1 cellular context compared by ENCODE assay signal in the genomic region with DNA sequence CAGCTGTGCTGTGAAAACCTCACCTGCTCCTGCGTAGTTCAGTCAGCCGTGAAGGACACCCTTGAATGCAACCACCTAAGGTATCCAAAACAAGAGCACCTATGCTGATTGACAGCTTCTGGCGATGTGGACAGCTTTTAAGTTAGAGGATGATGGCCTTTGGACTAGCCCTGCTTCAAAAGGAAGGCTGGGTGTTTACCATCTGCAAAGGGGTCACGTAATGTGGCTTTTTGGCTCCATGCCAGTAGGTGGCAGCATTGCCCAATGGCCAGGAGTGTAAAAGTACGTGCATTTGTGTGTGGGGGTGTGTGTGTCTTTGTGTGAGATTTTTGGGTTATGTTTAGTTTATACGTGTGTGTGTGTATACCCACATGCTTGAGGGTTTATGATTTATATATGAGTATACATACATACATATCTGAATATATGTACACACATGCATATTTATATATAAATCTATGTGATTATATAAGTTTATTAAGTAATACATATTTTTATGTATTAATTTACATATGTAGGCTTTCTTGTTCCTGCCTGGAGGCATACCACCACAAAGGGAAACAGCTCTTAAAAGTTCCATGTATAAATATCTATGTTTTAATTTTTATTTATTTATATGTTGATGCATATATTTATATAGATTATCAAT.
A peak's percentile ranks its signal among the peaks of the same experiment; 100 is the strongest.
TF ChIP-seq lines count a peak whose summit lies in the region.

No MANE protein-coding gene starts in this region.

TF ChIP-seq in HepG2, 621 proteins besides CTCF, POLR2A, EP300 and RAD21 (continued from another document and continues in another):
- TF ChIP-seq, protein P1, sequence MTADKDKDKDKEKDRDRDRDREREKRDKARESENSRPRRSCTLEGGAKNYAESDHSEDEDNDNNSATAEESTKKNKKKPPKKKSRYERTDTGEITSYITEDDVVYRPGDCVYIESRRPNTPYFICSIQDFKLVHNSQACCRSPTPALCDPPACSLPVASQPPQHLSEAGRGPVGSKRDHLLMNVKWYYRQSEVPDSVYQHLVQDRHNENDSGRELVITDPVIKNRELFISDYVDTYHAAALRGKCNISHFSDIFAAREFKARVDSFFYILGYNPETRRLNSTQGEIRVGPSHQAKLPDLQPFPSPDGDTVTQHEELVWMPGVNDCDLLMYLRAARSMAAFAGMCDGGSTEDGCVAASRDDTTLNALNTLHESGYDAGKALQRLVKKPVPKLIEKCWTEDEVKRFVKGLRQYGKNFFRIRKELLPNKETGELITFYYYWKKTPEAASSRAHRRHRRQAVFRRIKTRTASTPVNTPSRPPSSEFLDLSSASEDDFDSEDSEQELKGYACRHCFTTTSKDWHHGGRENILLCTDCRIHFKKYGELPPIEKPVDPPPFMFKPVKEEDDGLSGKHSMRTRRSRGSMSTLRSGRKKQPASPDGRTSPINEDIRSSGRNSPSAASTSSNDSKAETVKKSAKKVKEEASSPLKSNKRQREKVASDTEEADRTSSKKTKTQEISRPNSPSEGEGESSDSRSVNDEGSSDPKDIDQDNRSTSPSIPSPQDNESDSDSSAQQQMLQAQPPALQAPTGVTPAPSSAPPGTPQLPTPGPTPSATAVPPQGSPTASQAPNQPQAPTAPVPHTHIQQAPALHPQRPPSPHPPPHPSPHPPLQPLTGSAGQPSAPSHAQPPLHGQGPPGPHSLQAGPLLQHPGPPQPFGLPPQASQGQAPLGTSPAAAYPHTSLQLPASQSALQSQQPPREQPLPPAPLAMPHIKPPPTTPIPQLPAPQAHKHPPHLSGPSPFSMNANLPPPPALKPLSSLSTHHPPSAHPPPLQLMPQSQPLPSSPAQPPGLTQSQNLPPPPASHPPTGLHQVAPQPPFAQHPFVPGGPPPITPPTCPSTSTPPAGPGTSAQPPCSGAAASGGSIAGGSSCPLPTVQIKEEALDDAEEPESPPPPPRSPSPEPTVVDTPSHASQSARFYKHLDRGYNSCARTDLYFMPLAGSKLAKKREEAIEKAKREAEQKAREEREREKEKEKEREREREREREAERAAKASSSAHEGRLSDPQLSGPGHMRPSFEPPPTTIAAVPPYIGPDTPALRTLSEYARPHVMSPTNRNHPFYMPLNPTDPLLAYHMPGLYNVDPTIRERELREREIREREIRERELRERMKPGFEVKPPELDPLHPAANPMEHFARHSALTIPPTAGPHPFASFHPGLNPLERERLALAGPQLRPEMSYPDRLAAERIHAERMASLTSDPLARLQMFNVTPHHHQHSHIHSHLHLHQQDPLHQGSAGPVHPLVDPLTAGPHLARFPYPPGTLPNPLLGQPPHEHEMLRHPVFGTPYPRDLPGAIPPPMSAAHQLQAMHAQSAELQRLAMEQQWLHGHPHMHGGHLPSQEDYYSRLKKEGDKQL (CRISPR knock-in tag; IDR thresholded peaks at IDR 0.05; ENCODE audit: low read depth) = no peak
- TF ChIP-seq ZNF446 (CRISPR knock-in tag; IDR thresholded peaks at IDR 0.05) (no peak), SALL1 (CRISPR knock-in tag; IDR thresholded peaks at IDR 0.05) (peak; percentile 94), EZH2 (conservative IDR thresholded peaks at IDR 0.05; ENCODE audit: low read depth, low read length) (no peak), ZNF546 (CRISPR knock-in tag; conservative IDR thresholded peaks at IDR 0.05) (no peak), SCMH1 (CRISPR knock-in tag; IDR thresholded peaks at IDR 0.05; ENCODE audit: borderline replicate concordance) (no peak), ZNF138 (CRISPR knock-in tag; IDR thresholded peaks at IDR 0.05; ENCODE audit: low read depth) (no peak), ZNF20 (CRISPR knock-in tag; IDR thresholded peaks at IDR 0.05) (no peak), SMAD9 (CRISPR knock-in tag; IDR thresholded peaks at IDR 0.05) (no peak), CBX1 (IDR thresholded peaks at IDR 0.05; ENCODE audit: low read depth) (peak; percentile 40), ZNF160 (CRISPR knock-in tag; IDR thresholded peaks at IDR 0.05) (no peak), SMC3 (IDR thresholded peaks at IDR 0.05; ENCODE audit: low read length) (peak; percentile 53), MLLT10 (CRISPR knock-in tag; IDR thresholded peaks at IDR 0.05) (no peak), PITX1 (CRISPR knock-in tag; IDR thresholded peaks at IDR 0.05) (no peak), NR2F2 (IDR thresholded peaks at IDR 0.05; ENCODE audit: borderline replicate concordance, low read depth) (0 out of 2 replicates have a peak, but pooled peaks have one; percentile 33)
- TF ChIP-seq, protein P2, sequence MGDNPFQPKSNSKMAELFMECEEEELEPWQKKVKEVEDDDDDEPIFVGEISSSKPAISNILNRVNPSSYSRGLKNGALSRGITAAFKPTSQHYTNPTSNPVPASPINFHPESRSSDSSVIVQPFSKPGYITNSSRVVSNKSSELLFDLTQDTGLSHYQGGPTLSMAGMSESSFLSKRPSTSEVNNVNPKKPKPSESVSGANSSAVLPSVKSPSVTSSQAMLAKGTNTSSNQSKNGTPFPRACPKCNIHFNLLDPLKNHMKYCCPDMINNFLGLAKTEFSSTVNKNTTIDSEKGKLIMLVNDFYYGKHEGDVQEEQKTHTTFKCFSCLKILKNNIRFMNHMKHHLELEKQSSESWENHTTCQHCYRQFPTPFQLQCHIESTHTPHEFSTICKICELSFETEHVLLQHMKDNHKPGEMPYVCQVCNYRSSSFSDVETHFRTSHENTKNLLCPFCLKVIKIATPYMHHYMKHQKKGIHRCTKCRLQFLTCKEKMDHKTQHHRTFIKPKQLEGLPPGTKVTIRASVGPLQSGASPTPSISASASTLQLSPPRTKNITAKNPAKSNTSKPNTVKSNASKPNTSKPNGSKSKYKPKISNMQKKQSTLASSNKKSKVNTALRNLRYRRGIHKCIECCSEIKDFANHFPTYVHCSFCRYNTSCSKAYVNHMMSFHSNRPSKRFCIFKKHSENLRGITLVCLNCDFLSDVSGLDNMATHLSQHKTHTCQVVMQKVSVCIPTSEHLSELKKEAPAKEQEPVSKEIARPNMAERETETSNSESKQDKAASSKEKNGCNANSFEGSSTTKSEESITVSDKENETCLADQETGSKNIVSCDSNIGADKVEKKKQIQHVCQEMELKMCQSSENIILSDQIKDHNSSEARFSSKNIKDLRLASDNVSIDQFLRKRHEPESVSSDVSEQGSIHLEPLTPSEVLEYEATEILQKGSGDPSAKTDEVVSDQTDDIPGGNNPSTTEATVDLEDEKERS (CRISPR knock-in tag; IDR thresholded peaks at IDR 0.05) = no peak
- TF ChIP-seq, protein P3, sequence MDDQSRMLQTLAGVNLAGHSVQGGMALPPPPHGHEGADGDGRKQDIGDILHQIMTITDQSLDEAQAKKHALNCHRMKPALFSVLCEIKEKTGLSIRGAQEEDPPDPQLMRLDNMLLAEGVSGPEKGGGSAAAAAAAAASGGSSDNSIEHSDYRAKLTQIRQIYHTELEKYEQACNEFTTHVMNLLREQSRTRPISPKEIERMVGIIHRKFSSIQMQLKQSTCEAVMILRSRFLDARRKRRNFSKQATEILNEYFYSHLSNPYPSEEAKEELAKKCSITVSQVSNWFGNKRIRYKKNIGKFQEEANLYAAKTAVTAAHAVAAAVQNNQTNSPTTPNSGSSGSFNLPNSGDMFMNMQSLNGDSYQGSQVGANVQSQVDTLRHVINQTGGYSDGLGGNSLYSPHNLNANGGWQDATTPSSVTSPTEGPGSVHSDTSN (CRISPR knock-in tag; IDR thresholded peaks at IDR 0.05; ENCODE audit: borderline replicate concordance) = no peak
- TF ChIP-seq, protein P4, sequence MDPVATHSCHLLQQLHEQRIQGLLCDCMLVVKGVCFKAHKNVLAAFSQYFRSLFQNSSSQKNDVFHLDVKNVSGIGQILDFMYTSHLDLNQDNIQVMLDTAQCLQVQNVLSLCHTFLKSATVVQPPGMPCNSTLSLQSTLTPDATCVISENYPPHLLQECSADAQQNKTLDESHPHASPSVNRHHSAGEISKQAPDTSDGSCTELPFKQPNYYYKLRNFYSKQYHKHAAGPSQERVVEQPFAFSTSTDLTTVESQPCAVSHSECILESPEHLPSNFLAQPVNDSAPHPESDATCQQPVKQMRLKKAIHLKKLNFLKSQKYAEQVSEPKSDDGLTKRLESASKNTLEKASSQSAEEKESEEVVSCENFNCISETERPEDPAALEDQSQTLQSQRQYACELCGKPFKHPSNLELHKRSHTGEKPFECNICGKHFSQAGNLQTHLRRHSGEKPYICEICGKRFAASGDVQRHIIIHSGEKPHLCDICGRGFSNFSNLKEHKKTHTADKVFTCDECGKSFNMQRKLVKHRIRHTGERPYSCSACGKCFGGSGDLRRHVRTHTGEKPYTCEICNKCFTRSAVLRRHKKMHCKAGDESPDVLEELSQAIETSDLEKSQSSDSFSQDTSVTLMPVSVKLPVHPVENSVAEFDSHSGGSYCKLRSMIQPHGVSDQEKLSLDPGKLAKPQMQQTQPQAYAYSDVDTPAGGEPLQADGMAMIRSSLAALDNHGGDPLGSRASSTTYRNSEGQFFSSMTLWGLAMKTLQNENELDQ (CRISPR knock-in tag; IDR thresholded peaks at IDR 0.05; ENCODE audit: borderline replicate concordance) = no peak
- TF ChIP-seq, protein P5, sequence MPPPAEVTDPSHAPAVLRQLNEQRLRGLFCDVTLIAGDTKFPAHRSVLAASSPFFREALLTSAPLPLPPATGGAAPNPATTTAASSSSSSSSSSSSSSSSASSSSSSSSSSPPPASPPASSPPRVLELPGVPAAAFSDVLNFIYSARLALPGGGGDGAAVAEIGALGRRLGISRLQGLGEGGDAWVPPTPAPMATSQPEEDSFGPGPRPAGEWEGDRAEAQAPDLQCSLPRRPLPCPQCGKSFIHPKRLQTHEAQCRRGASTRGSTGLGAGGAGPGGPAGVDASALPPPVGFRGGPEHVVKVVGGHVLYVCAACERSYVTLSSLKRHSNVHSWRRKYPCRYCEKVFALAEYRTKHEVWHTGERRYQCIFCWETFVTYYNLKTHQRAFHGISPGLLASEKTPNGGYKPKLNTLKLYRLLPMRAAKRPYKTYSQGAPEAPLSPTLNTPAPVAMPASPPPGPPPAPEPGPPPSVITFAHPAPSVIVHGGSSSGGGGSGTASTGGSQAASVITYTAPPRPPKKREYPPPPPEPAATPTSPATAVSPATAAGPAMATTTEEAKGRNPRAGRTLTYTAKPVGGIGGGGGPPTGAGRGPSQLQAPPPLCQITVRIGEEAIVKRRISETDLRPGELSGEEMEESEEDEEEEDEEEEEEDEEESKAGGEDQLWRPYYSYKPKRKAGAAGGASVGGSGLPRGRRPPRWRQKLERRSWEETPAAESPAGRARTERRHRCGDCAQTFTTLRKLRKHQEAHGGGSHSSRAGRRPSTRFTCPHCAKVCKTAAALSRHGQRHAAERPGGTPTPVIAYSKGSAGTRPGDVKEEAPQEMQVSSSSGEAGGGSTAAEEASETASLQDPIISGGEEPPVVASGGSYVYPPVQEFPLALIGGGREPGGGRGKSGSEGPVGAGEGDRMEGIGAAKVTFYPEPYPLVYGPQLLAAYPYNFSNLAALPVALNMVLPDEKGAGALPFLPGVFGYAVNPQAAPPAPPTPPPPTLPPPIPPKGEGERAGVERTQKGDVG (CRISPR knock-in tag; IDR thresholded peaks at IDR 0.05; ENCODE audit: borderline replicate concordance) = no peak
- TF ChIP-seq, protein P6, sequence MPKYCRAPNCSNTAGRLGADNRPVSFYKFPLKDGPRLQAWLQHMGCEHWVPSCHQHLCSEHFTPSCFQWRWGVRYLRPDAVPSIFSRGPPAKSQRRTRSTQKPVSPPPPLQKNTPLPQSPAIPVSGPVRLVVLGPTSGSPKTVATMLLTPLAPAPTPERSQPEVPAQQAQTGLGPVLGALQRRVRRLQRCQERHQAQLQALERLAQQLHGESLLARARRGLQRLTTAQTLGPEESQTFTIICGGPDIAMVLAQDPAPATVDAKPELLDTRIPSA (CRISPR knock-in tag; IDR thresholded peaks at IDR 0.05; ENCODE audit: borderline replicate concordance) = no peak
- TF ChIP-seq, protein P7, sequence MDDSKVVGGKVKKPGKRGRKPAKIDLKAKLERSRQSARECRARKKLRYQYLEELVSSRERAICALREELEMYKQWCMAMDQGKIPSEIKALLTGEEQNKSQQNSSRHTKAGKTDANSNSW (CRISPR knock-in tag; IDR thresholded peaks at IDR 0.05; ENCODE audit: borderline replicate concordance) = no peak
- TF ChIP-seq, protein P8, sequence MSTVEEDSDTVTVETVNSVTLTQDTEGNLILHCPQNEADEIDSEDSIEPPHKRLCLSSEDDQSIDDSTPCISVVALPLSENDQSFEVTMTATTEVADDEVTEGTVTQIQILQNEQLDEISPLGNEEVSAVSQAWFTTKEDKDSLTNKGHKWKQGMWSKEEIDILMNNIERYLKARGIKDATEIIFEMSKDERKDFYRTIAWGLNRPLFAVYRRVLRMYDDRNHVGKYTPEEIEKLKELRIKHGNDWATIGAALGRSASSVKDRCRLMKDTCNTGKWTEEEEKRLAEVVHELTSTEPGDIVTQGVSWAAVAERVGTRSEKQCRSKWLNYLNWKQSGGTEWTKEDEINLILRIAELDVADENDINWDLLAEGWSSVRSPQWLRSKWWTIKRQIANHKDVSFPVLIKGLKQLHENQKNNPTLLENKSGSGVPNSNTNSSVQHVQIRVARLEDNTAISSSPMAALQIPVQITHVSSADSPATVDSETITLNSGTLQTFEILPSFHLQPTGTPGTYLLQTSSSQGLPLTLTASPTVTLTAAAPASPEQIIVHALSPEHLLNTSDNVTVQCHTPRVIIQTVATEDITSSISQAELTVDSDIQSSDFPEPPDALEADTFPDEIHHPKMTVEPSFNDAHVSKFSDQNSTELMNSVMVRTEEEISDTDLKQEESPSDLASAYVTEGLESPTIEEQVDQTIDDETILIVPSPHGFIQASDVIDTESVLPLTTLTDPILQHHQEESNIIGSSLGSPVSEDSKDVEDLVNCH (CRISPR knock-in tag; IDR thresholded peaks at IDR 0.05) = no peak
- TF ChIP-seq, protein P9, sequence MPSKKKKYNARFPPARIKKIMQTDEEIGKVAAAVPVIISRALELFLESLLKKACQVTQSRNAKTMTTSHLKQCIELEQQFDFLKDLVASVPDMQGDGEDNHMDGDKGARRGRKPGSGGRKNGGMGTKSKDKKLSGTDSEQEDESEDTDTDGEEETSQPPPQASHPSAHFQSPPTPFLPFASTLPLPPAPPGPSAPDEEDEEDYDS (CRISPR knock-in tag; IDR thresholded peaks at IDR 0.05) = no peak
- TF ChIP-seq, protein P10, sequence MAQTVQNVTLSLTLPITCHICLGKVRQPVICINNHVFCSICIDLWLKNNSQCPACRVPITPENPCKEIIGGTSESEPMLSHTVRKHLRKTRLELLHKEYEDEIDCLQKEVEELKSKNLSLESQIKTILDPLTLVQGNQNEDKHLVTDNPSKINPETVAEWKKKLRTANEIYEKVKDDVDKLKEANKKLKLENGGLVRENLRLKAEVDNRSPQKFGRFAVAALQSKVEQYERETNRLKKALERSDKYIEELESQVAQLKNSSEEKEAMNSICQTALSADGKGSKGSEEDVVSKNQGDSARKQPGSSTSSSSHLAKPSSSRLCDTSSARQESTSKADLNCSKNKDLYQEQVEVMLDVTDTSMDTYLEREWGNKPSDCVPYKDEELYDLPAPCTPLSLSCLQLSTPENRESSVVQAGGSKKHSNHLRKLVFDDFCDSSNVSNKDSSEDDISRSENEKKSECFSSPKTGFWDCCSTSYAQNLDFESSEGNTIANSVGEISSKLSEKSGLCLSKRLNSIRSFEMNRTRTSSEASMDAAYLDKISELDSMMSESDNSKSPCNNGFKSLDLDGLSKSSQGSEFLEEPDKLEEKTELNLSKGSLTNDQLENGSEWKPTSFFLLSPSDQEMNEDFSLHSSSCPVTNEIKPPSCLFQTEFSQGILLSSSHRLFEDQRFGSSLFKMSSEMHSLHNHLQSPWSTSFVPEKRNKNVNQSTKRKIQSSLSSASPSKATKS (CRISPR knock-in tag; IDR thresholded peaks at IDR 0.05) = no peak
- TF ChIP-seq, protein P11, sequence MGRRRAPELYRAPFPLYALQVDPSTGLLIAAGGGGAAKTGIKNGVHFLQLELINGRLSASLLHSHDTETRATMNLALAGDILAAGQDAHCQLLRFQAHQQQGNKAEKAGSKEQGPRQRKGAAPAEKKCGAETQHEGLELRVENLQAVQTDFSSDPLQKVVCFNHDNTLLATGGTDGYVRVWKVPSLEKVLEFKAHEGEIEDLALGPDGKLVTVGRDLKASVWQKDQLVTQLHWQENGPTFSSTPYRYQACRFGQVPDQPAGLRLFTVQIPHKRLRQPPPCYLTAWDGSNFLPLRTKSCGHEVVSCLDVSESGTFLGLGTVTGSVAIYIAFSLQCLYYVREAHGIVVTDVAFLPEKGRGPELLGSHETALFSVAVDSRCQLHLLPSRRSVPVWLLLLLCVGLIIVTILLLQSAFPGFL (CRISPR knock-in tag; IDR thresholded peaks at IDR 0.05) = no peak
- TF ChIP-seq, protein P12, sequence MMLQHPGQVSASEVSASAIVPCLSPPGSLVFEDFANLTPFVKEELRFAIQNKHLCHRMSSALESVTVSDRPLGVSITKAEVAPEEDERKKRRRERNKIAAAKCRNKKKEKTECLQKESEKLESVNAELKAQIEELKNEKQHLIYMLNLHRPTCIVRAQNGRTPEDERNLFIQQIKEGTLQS (CRISPR knock-in tag; IDR thresholded peaks at IDR 0.05) = no peak
